15 cellular contexts compared by ENCODE assay signal in genomic region chr10:94125856-94126255, GRCh38.
DNase-seq lines count a peak whose midpoint lies in the region; ATAC-seq and TF ChIP-seq lines count a peak whose summit lies in the region.
"Had no signal": no experiment of that assay in that cellular context is flagged by ENCODE, and none has a peak within 500 bp of the region (broad histone marks: within the 10 kb centered on the region; RNA-seq: fewer than 3 reads in every experiment).

No MANE protein-coding gene starts in this region.

- ATAC-seq in left lung (peak; percentile 27), upper lobe of right lung (no peak)

- H3K27ac ChIP-seq in AG04450 (ENCODE audit: low read depth, low read length) (peak overlapping the region; percentile 87), HUES48 (ENCODE audit: low read depth, low read length) (peak overlapping the region; percentile 24), left lung (no peak overlapping the region), upper lobe of right lung (no peak overlapping the region)
- H3K27ac ChIP-seq: stomach had no signal

- H3K4me1 ChIP-seq in HUES48 (ENCODE audit: control insufficient read depth, insufficient read depth, low read length) = peaks cover 11% of the 10 kb centered on the region; the same call in 1 of the 2 replicates
- H3K4me1 ChIP-seq in left lung = no peaks in the 10 kb centered on the region
- H3K4me1 ChIP-seq in upper lobe of right lung = peaks cover 18% of the 10 kb centered on the region

- CTCF ChIA-PET in AG04450 (lab: Charles Lee) = interaction anchor here (1.2 kb wide), 1 partner anchor 21 kb away, joined by 4 read pairs; no protein-coding TSS in a partner anchor

- DNase-seq in AG04450 (ENCODE audit: low read depth, low spot score) = peak; percentile 75
- DNase-seq in cardiac fibroblast (ENCODE audit: low read depth in 2 of 2) = peak; percentile 63 to 80
- DNase-seq in left lung = no peak
- no peak for DNase-seq in NCI-H748 (lab: John Stamatoyannopoulos, UW; ENCODE audit: unreplicated experiment)
- no peak for DNase-seq in upper lobe of right lung
- no peak for DNase-seq in GDM1 (lab: John Stamatoyannopoulos, UW)
- DNase-seq in NCI-H146 treated with DMSO at 0.1 percent for 48 hours (lab: John Stamatoyannopoulos, UW; ENCODE audit: unreplicated experiment) = no peak
- DNase-seq: activated CD4-positive, alpha-beta T cell treated with anti-CD3 and anti-CD28 coated beads for 1 hour; cortex of kidney; MG63; NCI-H1930; NCI-H69; stomach had no signal

- H3K4me3 ChIP-seq in AG04450 (ENCODE audit: low read depth, low read length) = no peak overlapping the region
- no peak overlapping the region for H3K4me3 ChIP-seq in HUES48 (ENCODE audit: low read depth, low read length)
- H3K4me3 ChIP-seq in cardiac fibroblast (replicated peaks in 1 of 2; ENCODE audit: low read depth in 2 of 2, low read length in 2 of 2) = no peak overlapping the region
- no peak overlapping the region for H3K4me3 ChIP-seq in left lung
- no peak overlapping the region for H3K4me3 ChIP-seq in upper lobe of right lung
- H3K4me3 ChIP-seq: lung, MG63, stomach had no signal

- H3K36me3 ChIP-seq in HUES48 (ENCODE audit: control insufficient read depth, insufficient read depth, low read length) = no peaks in the 10 kb centered on the region
- no peaks in the 10 kb centered on the region for H3K36me3 ChIP-seq in left lung
- no peaks in the 10 kb centered on the region for H3K36me3 ChIP-seq in upper lobe of right lung
- H3K36me3 ChIP-seq: MG63, stomach had no signal

- POLR2A ChIA-PET in AG04450 (lab: Yijun Ruan, JAX) = interaction anchor here (0.9 to 1.3 kb wide), 3 partner anchors 9 to 22 kb away, joined by 3 read pairs; no protein-coding TSS in a partner anchor

- TF ChIP-seq CTCF in AG04450 (IDR thresholded peaks at IDR 0.05; ENCODE audit: low read depth, low read length) = no peak
- TF ChIP-seq CTCF in cardiac fibroblast (IDR thresholded peaks at IDR 0.05; ENCODE audit: low read depth, low read length) = no peak
- no peak for TF ChIP-seq CTCF in left lung (IDR thresholded peaks at IDR 0.05)
- no peak for TF ChIP-seq CTCF in upper lobe of right lung (IDR thresholded peaks at IDR 0.05)

- intact Hi-C loops in left lung (cut with DNase I) = no loop called here
- intact Hi-C loops in upper lobe of right lung (cut with DNase I) = no loop called here

- H3K9me3 ChIP-seq in AG04450 (ENCODE audit: control insufficient read depth, insufficient read depth, low read length) (no peaks in the 10 kb centered on the region), HUES48 (ENCODE audit: control insufficient read depth, insufficient read depth, low read length) (no peaks in the 10 kb centered on the region), left lung (no peaks in the 10 kb centered on the region), upper lobe of right lung (no peaks in the 10 kb centered on the region)
- H3K9me3 ChIP-seq: MG63, stomach had no signal

- H3K9ac ChIP-seq in HUES48 (ENCODE audit: low read depth, low read length) = no peak overlapping the region

- H3K27me3 ChIP-seq in AG04450 (ENCODE audit: control insufficient read depth, insufficient read depth, low read length) (no peaks in the 10 kb centered on the region), HUES48 (ENCODE audit: control insufficient read depth, insufficient read depth, low read length) (no peaks in the 10 kb centered on the region), left lung (no peaks in the 10 kb centered on the region), upper lobe of right lung (no peaks in the 10 kb centered on the region)
- H3K27me3 ChIP-seq: MG63, stomach had no signal

Comparison
In these comparisons a context has a peak if more than half of its experiments do, and no peak if none do; other contexts are left out.
1. DNase-seq: peak in AG04450 (single experiment) and cardiac fibroblast (2 of 2); none in left lung (0 of 2), NCI-H748 (single experiment), upper lobe of right lung (single experiment), GDM1 (single experiment) and NCI-H146 treated with DMSO at 0.1 percent for 48 hours (single experiment).
2. H3K27ac ChIP-seq: peak in AG04450 (single experiment) and HUES48 (single experiment); none in left lung (0 of 2) and upper lobe of right lung (single experiment).